8 cellular contexts compared by ENCODE assay signal in genomic region chr6:77467038-77467437, GRCh38. TPM values are rescaled to one million over a fixed set of nuclear protein-coding genes. Genes with fewer than 3 reads are reported as not detected.
A peak's percentile ranks its signal among the peaks of the same experiment; 100 is the strongest.
DNase-seq lines count a peak whose midpoint lies in the region; ATAC-seq and TF ChIP-seq lines count a peak whose summit lies in the region.

No MANE protein-coding gene starts in this region.

- peaks cover 18% of the 10 kb centered on the region for H3K4me1 Mint-ChIP-seq in activated naive CD8-positive, alpha-beta T cell treated with anti-CD3 and anti-CD28 coated beads, Interleukin-2, amount 50 U/mL, for 24 hours

- peaks cover 45% of the 10 kb centered on the region for H3K27me3 Mint-ChIP-seq in activated naive CD8-positive, alpha-beta T cell treated with anti-CD3 and anti-CD28 coated beads, Interleukin-2, amount 50 U/mL, for 24 hours

- H3K4me3 ChIP-seq in GM12865 (ENCODE audit: low read depth, low read length) (peak overlapping the region; percentile 80), right cardiac atrium (ENCODE audit: low read length) (peak overlapping the region; percentile 93)

- H3K4me3 Mint-ChIP-seq in activated naive CD8-positive, alpha-beta T cell treated with anti-CD3 and anti-CD28 coated beads, Interleukin-2, amount 50 U/mL, for 24 hours = peak overlapping the region; percentile 82

- DNase-seq in GM12865 (ENCODE audit: low read depth) (no peak), right cardiac atrium (no peak), renal cortical epithelial cell (ENCODE audit: low read depth) (peak; percentile 15), HT-29 (ENCODE audit: low spot score) (no peak), omental fat pad (ENCODE audit: low spot score) (no peak), NCI-H1436 treated with DMSO at 0.1 percent for 48 hours (lab: John Stamatoyannopoulos, UW) (no peak)
- DNase-seq in activated naive CD8-positive, alpha-beta T cell treated with anti-CD3 and anti-CD28 coated beads, Interleukin-2, amount 50 U/mL, for 24 hours = no peak
- DNase-seq in stimulated activated CD8-positive, alpha-beta memory T cell treated with anti-CD3 and anti-CD28 coated beads, Interleukin-4, amount 100 ng/mL, for 48 hours = no peak

- H3K9me3 Mint-ChIP-seq in activated naive CD8-positive, alpha-beta T cell treated with anti-CD3 and anti-CD28 coated beads, Interleukin-2, amount 50 U/mL, for 24 hours = no peaks in the 10 kb centered on the region

- no peak overlapping the region for H3K27ac ChIP-seq in right cardiac atrium (ENCODE audit: low read length)

- ATAC-seq in activated naive CD8-positive, alpha-beta T cell treated with anti-CD3 and anti-CD28 coated beads, Interleukin-2, amount 50 U/mL, for 24 hours = no peak
- ATAC-seq in right cardiac atrium (peak in 1 of 2 donors; percentile 13), omental fat pad (ENCODE audit: low FRiP score) (no peak)

- no peak overlapping the region for H3K27ac Mint-ChIP-seq in activated naive CD8-positive, alpha-beta T cell treated with anti-CD3 and anti-CD28 coated beads, Interleukin-2, amount 50 U/mL, for 24 hours

- no peaks in the 10 kb centered on the region for H3K36me3 Mint-ChIP-seq in activated naive CD8-positive, alpha-beta T cell treated with anti-CD3 and anti-CD28 coated beads, Interleukin-2, amount 50 U/mL, for 24 hours (ENCODE audit: low read depth)

- no peaks in the 10 kb centered on the region for H3K9me3 ChIP-seq in right cardiac atrium (ENCODE audit: control insufficient read depth, low read length)

- H3K4me1 ChIP-seq in right cardiac atrium (ENCODE audit: control insufficient read depth, insufficient read depth, low read length) = peaks cover 2% of the 10 kb centered on the region

- 28% methylated on average over 11 of the region's 11 CpGs for WGBS in right cardiac atrium

- no peaks in the 10 kb centered on the region for H3K27me3 ChIP-seq in right cardiac atrium (ENCODE audit: control insufficient read depth, insufficient read depth)

- intact Hi-C loops in right cardiac atrium (cut with DNase I) = loop anchor here in 1 of 4 donors (10.0 kb wide), 1 partner anchor 1532 kb away; no protein-coding TSS in a partner anchor

- TF ChIP-seq CTCF in GM12865 (IDR thresholded peaks at IDR 0.05; ENCODE audit: insufficient read depth, low read depth, low read length, missing control alignments) = no peak
- no peak for TF ChIP-seq CTCF in omental fat pad (IDR thresholded peaks at IDR 0.05)

RNA-seq across cellular contexts. Expression of gene HTR1B, which starts 3.7 kb away (rescaled TPM):
- total RNA-seq in right cardiac atrium = not detected
- not detected for polyA plus RNA-seq in right cardiac atrium
- 0.15 and 0.17 TPM in 2 replicates for total RNA-seq in renal cortical epithelial cell
- not detected in 2 replicates for total RNA-seq in HT-29 (2014; rRNA removed; shearing (Covaris generic))
- not detected for total RNA-seq in omental fat pad
